In the genomic region with DNA sequence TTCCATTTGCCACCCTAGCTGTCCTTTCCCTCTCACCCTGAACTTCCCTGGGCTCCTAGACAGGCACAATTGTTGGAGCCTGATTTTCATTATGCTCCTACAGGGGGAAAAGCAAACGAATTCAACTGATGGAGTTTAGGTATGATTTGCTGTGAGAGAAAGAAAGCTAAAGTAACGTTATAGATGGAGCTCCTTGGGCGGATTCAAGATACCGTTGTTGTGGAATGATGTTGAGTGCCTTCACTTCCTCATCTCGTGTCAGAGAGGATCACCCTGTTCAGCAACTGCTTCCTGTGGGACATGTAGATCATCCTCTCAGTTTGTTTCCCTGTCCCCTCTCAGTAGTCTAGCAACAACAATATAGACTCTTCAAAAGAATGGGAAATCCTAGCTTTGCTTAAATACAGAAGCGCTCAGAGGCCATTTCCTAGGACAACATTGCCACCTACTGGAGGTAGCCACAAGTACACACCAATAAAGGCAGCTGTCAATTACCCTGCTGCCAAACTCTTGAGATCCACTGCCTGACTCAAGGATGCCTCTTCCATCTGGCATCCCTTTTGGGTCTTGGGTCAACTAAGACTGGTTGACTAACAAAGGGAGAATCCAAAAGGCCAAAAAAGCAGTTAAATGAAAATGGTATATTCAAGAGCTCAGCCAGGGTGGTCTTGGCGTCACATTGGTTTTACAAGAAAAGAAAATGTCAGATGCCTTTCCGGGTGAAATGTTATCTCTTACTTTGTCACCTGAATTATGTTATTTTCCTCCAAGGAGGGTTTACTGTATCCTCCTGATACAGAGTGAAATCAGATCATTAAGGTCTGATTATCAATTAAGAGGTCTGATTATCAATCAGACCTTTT, we compare ENCODE assay signal across 8 cellular contexts. TPM values are rescaled to one million over a fixed set of nuclear protein-coding genes. Genes with fewer than 3 reads are reported as not detected.
DNase-seq lines count a peak whose midpoint lies in the region; ATAC-seq and TF ChIP-seq lines count a peak whose summit lies in the region.

No MANE protein-coding gene starts in this region.

- H3K27me3 ChIP-seq in esophagus muscularis mucosa (peaks cover 0 to 26% (median 0%) of the 10 kb centered on the region in 4 donors), vagina (no peaks in the 10 kb centered on the region)

- H3K9me3 Mint-ChIP-seq in nephron progenitor cell: peaks cover 5% of the 10 kb centered on the region

- WGBS in esophagus muscularis mucosa: 44% methylated on average over 7 of the region's 8 CpGs

- H3K4me1 ChIP-seq in esophagus muscularis mucosa (peaks cover 0 to 9% (median 2%) of the 10 kb centered on the region in 4 donors), vagina (peaks cover 3% of the 10 kb centered on the region)

- H3K36me3 ChIP-seq in esophagus muscularis mucosa (no peaks in the 10 kb centered on the region), vagina (no peaks in the 10 kb centered on the region)

- no peak overlapping the region for H3K27ac Mint-ChIP-seq in nephron progenitor cell

- peak; percentile 72 to 79 (median 79) for TF ChIP-seq CTCF in esophagus muscularis mucosa (IDR thresholded peaks at IDR 0.05)
- peak; percentile 80 for TF ChIP-seq CTCF in nephron progenitor cell (IDR thresholded peaks at IDR 0.05)
- TF ChIP-seq CTCF in vagina (IDR thresholded peaks at IDR 0.05): peak; percentile 35 to 79 (median 66)

- ATAC-seq in GM21390 (IDR thresholded peaks at IDR 0.05; ENCODE audit: unreplicated experiment): peak; percentile 90
- ATAC-seq in HG03575 (IDR thresholded peaks at IDR 0.05; ENCODE audit: extremely low read depth, insufficient number of reproducible peaks, low FRiP score, unreplicated experiment): peak; percentile 81

- DNase-seq in DMS79 treated with DMSO at 0.1 percent for 48 hours (lab: John Stamatoyannopoulos, UW) (peak; percentile 81), NCI-H82 (lab: John Stamatoyannopoulos, UW) (peak; percentile 70), activated T-cell treated with anti-CD3 and anti-CD28 coated beads for 24 hours (ENCODE audit: low read depth) (peak; percentile 40), esophagus muscularis mucosa (ENCODE audit: extremely low spot score) (no peak), nephron progenitor cell (peak; percentile 58), vagina (ENCODE audit: extremely low spot score in 2 of 2) (no peak)

- H3K27me3 Mint-ChIP-seq in nephron progenitor cell (ENCODE audit: low read depth, poor library complexity): peaks cover 21% of the 10 kb centered on the region

- intact Hi-C loops in esophagus muscularis mucosa (cut with DNase I): no loop called here
- intact Hi-C loops in vagina (cut with DNase I): loop anchor here (2.0 to 10.0 kb wide), 2 partner anchors 62 to 504 kb away; no protein-coding TSS in a partner anchor

- H3K4me1 Mint-ChIP-seq in nephron progenitor cell: no peaks in the 10 kb centered on the region

- H3K27ac ChIP-seq in esophagus muscularis mucosa (replicated peaks in 1 of 4) (no peak overlapping the region), vagina (no peak overlapping the region)

- no peaks in the 10 kb centered on the region for H3K36me3 Mint-ChIP-seq in nephron progenitor cell (ENCODE audit: low read depth)

- H3K9me3 ChIP-seq in esophagus muscularis mucosa: no peaks in the 10 kb centered on the region
- H3K9me3 ChIP-seq in vagina: no peaks in the 10 kb centered on the region

- no peak for TF ChIP-seq POLR2A in esophagus muscularis mucosa (IDR thresholded peaks at IDR 0.05; ENCODE audit: low read depth)
- TF ChIP-seq POLR2A in vagina (IDR thresholded peaks at IDR 0.05): no peak

- no peak for TF ChIP-seq EP300 in esophagus muscularis mucosa (IDR thresholded peaks at IDR 0.05)

- H3K4me3 Mint-ChIP-seq in nephron progenitor cell: no peak overlapping the region

- no peak overlapping the region for H3K4me3 ChIP-seq in esophagus muscularis mucosa
- H3K4me3 ChIP-seq in vagina: no peak overlapping the region

RNA-seq across cellular contexts. Expression of gene DTX4, which starts 13.5 kb away (rescaled TPM):
- total RNA-seq in esophagus muscularis mucosa (1 to 10 TPM; 3.1 to 8.8 (median 4.5) TPM), vagina (8.1 TPM)

RNA-seq across cellular contexts. Expression of gene FAM111A, which starts 15.8 kb away (rescaled TPM):
- total RNA-seq in esophagus muscularis mucosa (10 to 100 TPM in 3 of 4 donors, 1 to 10 TPM in 1; 8.9 to 22.4 (median 17.6) TPM), vagina (51.8 TPM)

RNA-seq across cellular contexts. Expression of gene FAM111B, which starts 51.4 kb away (rescaled TPM):
- under 1 TPM in 2 of 4 donors, not detected in 2; 0.13 to 0.46 TPM for total RNA-seq in esophagus muscularis mucosa
- 1.2 TPM for total RNA-seq in vagina

RNA-seq across cellular contexts. Expression of gene MPEG1, which starts 54.3 kb away (rescaled TPM):
- total RNA-seq in esophagus muscularis mucosa (10 to 100 TPM; 10.1 to 36.1 (median 14.8) TPM), vagina (3.9 TPM)

Comparison
In these comparisons a context has a peak if more than half of its experiments do, and no peak if none do; other contexts are left out.
1. DNase-seq: peak in DMS79 treated with DMSO at 0.1 percent for 48 hours (single experiment), NCI-H82 (single experiment), activated T-cell treated with anti-CD3 and anti-CD28 coated beads for 24 hours (single experiment) and nephron progenitor cell (single experiment); none in esophagus muscularis mucosa (single experiment) and vagina (0 of 2).
2. Peak in every context shown above with its lines, with median percentiles within 50 percentile points of each other: CTCF ChIP-seq.